In the genomic region with DNA sequence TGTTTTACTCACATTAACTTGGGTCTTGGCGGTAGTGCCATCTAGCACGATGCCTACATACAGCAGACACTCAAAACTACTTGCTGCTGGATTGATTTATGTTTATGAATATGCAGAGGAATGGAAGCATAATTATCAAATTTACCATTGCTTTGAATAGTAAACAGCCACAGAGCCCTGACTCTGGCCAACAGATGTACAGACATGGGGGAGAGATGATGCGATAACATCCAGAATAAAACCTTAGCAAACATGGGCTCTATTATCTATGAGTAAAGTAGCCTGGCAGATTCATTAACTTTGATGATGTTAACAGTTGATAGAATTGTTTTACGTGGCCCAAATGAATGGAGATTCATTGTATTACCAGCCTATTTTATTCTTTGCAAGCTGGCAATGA, we compare ENCODE assay signal across 9 cellular contexts. TPM values are rescaled to one million over a fixed set of nuclear protein-coding genes. Genes with fewer than 3 reads are reported as not detected.
"Had no signal": no experiment of that assay in that cellular context is flagged by ENCODE, and none has a peak within 500 bp of the region (broad histone marks: within the 10 kb centered on the region; RNA-seq: fewer than 3 reads in every experiment).

No MANE protein-coding gene starts in this region.

- H3K4me3 ChIP-seq: GM12878 had no signal

- FAIRE-seq: G401.6, GM12878, GM12891, GM12892, GM18507, GM19239 had no signal

- ATAC-seq: GM12878 had no signal

- DNase-seq: GDM1, GF-D8 had no signal

RNA-seq across cellular contexts. Expression of gene PTGFR, which starts 42.8 kb away (rescaled TPM):
- total RNA-seq: G401, GM12878 had no signal
- polyA plus RNA-seq: GM12878 had no signal
